17 cellular contexts compared by ENCODE assay signal in the genomic region with DNA sequence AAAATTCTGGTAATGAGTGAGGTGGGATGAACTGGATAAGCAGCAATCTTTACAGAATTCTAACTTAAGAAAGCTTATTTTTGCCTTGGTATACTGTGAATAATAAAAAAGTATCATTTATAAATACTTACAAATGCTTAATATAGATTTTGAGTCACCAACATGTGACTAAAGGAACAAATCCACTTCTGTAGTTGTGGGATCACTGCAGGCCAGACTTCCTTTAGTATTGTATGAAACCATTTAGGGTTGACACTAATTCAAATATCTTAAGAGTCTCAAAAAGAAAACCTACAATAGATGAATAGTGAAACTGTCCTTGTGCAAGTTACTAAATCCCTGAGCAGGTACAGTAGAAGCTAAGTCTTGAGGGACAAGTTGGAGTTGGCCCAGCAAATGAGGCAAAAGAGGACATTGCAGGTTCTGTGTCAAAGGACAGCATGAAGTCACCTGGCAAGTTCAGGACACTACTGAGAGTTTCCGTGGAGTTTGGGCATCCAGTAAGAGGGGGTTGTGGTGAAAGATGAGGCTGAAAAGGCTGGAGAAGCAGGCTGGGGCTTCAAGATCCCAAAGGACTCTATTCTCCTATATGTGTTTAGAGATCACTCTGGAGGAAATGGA. TPM values are rescaled to one million over a fixed set of nuclear protein-coding genes. Genes with fewer than 3 reads are reported as not detected.
DNase-seq lines count a peak whose midpoint lies in the region; ATAC-seq and TF ChIP-seq lines count a peak whose summit lies in the region.
"Had no signal": no experiment of that assay in that cellular context is flagged by ENCODE, and none has a peak within 500 bp of the region (broad histone marks: within the 10 kb centered on the region; RNA-seq: fewer than 3 reads in every experiment).

No MANE protein-coding gene starts in this region.

- no peaks in the 10 kb centered on the region for H3K27me3 ChIP-seq in thoracic aorta (replicated peaks; ENCODE audit: insufficient read depth)
- H3K27me3 ChIP-seq: SJCRH30 had no signal

- no peak for DNase-seq in Right ventricle myocardium superior
- DNase-seq in cardiac septum (ENCODE audit: low spot score): no peak
- peak; percentile 51 for DNase-seq in SK-MEL-5 (ENCODE audit: low read depth, low spot score)
- peak; percentile 35 for DNase-seq in hepatic stellate cell (ENCODE audit: low spot score)
- no peak for DNase-seq in thoracic aorta (ENCODE audit: low spot score)
- no peak for DNase-seq in NCI-H1417 treated with DMSO at 0.1 percent for 48 hours (lab: John Stamatoyannopoulos, UW)
- no peak for DNase-seq in SIG-M5 treated with dmso at 0.1 percent for 504 hours (lab: John Stamatoyannopoulos, UW; ENCODE audit: unreplicated experiment)
- DNase-seq in GM13976 (ENCODE audit: low spot score): no peak
- DNase-seq: AML-193; DMS79 treated with DMSO at 0.1 percent for 48 hours; GOT3; NCI-H1105 treated with DMSO at 0.1 percent for 48 hours; NCI-H1694 treated with DMSO at 0.1 percent for 48 hours; NK-92 treated with Interleukin-12 subunit alpha and Interleukin-12 subunit beta, amount 100 ng/mL, for 24 hours; SJCRH30 had no signal

- ATAC-seq in Right ventricle myocardium superior (ENCODE audit: poor library complexity): peak; percentile 28
- ATAC-seq in thoracic aorta (ENCODE audit: insufficient number of reproducible peaks, low FRiP score, low read depth): no peak

- no peaks in the 10 kb centered on the region for H3K9me3 ChIP-seq in thoracic aorta
- H3K9me3 ChIP-seq: SJCRH30 had no signal

- H3K27ac ChIP-seq in thoracic aorta: peak overlapping the region; percentile 3 to 69
- H3K27ac ChIP-seq: 22Rv1, C4-2B, SJCRH30 had no signal

- no peak overlapping the region for H3K4me3 ChIP-seq in thoracic aorta
- H3K4me3 ChIP-seq: SJCRH30 had no signal

- in situ Hi-C loops in SK-MEL-5 (cut with HindIII; ENCODE audit: low pct_unique_long_range_greater_than_20kb, low sequenced_read_pairs) (no loop called here), GM13976 (cut with MboI; ENCODE audit: low sequenced_read_pairs, unreplicated experiment) (no loop called here)

- no peaks in the 10 kb centered on the region for H3K36me3 ChIP-seq in thoracic aorta
- H3K36me3 ChIP-seq: SJCRH30 had no signal

- peaks cover 4 to 16% of the 10 kb centered on the region in 2 donors for H3K4me1 ChIP-seq in thoracic aorta (ENCODE audit: control insufficient read depth in 1 of 2, low read depth in 2 of 2)
- H3K4me1 ChIP-seq: SJCRH30 had no signal

- TF ChIP-seq CTCF in thoracic aorta (IDR thresholded peaks at IDR 0.05) (no peak), GM13976 (IDR thresholded peaks at IDR 0.05; ENCODE audit: borderline replicate concordance, control extremely low read depth, extremely low read depth, insufficient read depth, missing control alignments) (no peak)

- intact Hi-C loops in Right ventricle myocardium superior (cut with DNase I): no loop called here
- intact Hi-C loops in cardiac septum (cut with DNase I): no loop called here

RNA-seq across cellular contexts. Expression of a gene that starts 5.9 kb away (rescaled TPM):
- 17.0 TPM for total RNA-seq in Right ventricle myocardium superior
- total RNA-seq in cardiac septum: 15.7 TPM
- 117 and 125 TPM in 2 replicates for total RNA-seq in SK-MEL-5 (2014; rRNA removed; shearing (Covaris generic))
- polyA plus RNA-seq in SK-MEL-5 (2015; cell fraction: cytosol; rRNA removed): 147 and 162 TPM in 2 replicates
- 535 and 686 TPM in 2 replicates for polyA plus RNA-seq in SK-MEL-5 (2015; cell fraction: nucleus; rRNA removed)
- total RNA-seq in thoracic aorta: 10 to 100 TPM in 1 of 2 donors, 1 to 10 TPM in 1; 7.7 to 23.3 TPM

Comparison
In these comparisons a context has a peak if more than half of its experiments do, and no peak if none do; other contexts are left out.
1. DNase-seq: peak in SK-MEL-5 (single experiment) and hepatic stellate cell (single experiment); none in Right ventricle myocardium superior (single experiment), cardiac septum (single experiment), thoracic aorta (single experiment), NCI-H1417 treated with DMSO at 0.1 percent for 48 hours (single experiment), SIG-M5 treated with dmso at 0.1 percent for 504 hours (single experiment) and GM13976 (single experiment).